11 cellular contexts compared by ENCODE assay signal in genomic region chr1:234958066-234958701, GRCh38.
DNase-seq lines count a peak whose midpoint lies in the region; ATAC-seq and TF ChIP-seq lines count a peak whose summit lies in the region.
"Had no signal": no experiment of that assay in that cellular context is flagged by ENCODE, and none has a peak within 500 bp of the region (broad histone marks: within the 10 kb centered on the region; RNA-seq: fewer than 3 reads in every experiment).

No MANE protein-coding gene starts in this region.

- no peak for TF ChIP-seq CTCF in SK-N-SH (IDR thresholded peaks at IDR 0.05)
- TF ChIP-seq CTCF in Peyer's patch (IDR thresholded peaks at IDR 0.05): no peak
- TF ChIP-seq CTCF in natural killer cell (IDR thresholded peaks at IDR 0.05): no peak

- ATAC-seq in SK-N-SH treated with all-trans-retinoic acid at 6 μM for 48 hours (no peak), natural killer cell (no peak)

- no peak overlapping the region for H3K9ac ChIP-seq in SK-N-SH
- H3K9ac ChIP-seq: KMS-11 had no signal

- no peak overlapping the region for H2AFZ ChIP-seq in SK-N-SH (ENCODE audit: low read depth)

- peaks cover 48 to 62% of the 10 kb centered on the region in 2 donors for H3K4me1 Mint-ChIP-seq in natural killer cell

- H3K9me3 ChIP-seq in SK-N-SH (no peaks in the 10 kb centered on the region), Peyer's patch (no peaks in the 10 kb centered on the region)
- H3K9me3 ChIP-seq: suprapubic skin had no signal

- H3K27ac Mint-ChIP-seq in natural killer cell: no peak overlapping the region
- H3K27ac Mint-ChIP-seq: activated naive CD4-positive, alpha-beta T cell treated with anti-CD3 and anti-CD28 coated beads for 36 hours had no signal

- POLR2A ChIA-PET in SK-N-SH (lab: Yijun Ruan, JAX): no interaction called here

- no peak for TF ChIP-seq POLR2A in Peyer's patch (IDR thresholded peaks at IDR 0.05)

- H3K4me3 Mint-ChIP-seq in natural killer cell: no peak overlapping the region
- H3K4me3 Mint-ChIP-seq: activated naive CD4-positive, alpha-beta T cell treated with anti-CD3 and anti-CD28 coated beads for 36 hours had no signal

- DNase-seq in SK-N-SH (no peak), Peyer's patch (peak; percentile 8 to 61 (median 46)), iPS-NIHi11 (ENCODE audit: low spot score) (peak; percentile 21), hepatic stellate cell (ENCODE audit: low spot score) (no peak), posterior cingulate gyrus (no peak), natural killer cell (no peak)
- DNase-seq: activated naive CD4-positive, alpha-beta T cell treated with anti-CD3 and anti-CD28 coated beads for 36 hours had no signal

- peak overlapping the region; percentile 46 to 76 for H3K27ac ChIP-seq in SK-N-SH (ENCODE audit: low read depth in 2 of 2, low read length in 1 of 2)
- peak overlapping the region; percentile 8 to 97 (median 74) for H3K27ac ChIP-seq in Peyer's patch
- H3K27ac ChIP-seq in skin epidermis: peak overlapping the region in 16 of 21 experiments; percentile 3 to 92 (median 42)
- H3K27ac ChIP-seq: KMS-11 had no signal

- CTCF ChIA-PET in SK-N-SH (lab: Yijun Ruan, JAX): interaction anchor here (1.2 to 1.5 kb wide), 2 partner anchors 9 to 126 kb away, joined by 5 read pairs; no protein-coding TSS in a partner anchor

- H3K36me3 ChIP-seq in SK-N-SH (replicated peaks in 1 of 2; ENCODE audit: control insufficient read depth in 1 of 2, insufficient read depth in 2 of 2, low read length in 1 of 2) (no peaks in the 10 kb centered on the region), Peyer's patch (no peaks in the 10 kb centered on the region)
- H3K36me3 ChIP-seq: suprapubic skin had no signal

- H3K9me2 ChIP-seq in SK-N-SH: no peaks in the 10 kb centered on the region

- 92% methylated on average over 11 of the region's 13 CpGs for WGBS in SK-N-SH (ENCODE audit: low lambda C conversion rate)

- no peak overlapping the region for H3K4me2 ChIP-seq in SK-N-SH
- H3K4me2 ChIP-seq: KMS-11 had no signal

- no peak for TF ChIP-seq EP300 in SK-N-SH (IDR thresholded peaks at IDR 0.05; ENCODE audit: borderline replicate concordance in 1 of 2, low read depth in 1 of 2, low read length in 1 of 2)

- H3K4me3 ChIP-seq in SK-N-SH (ENCODE audit: low read depth in 2 of 2, low read length in 1 of 2) (no peak overlapping the region), Peyer's patch (no peak overlapping the region), skin epidermis (no peak overlapping the region)
- H3K4me3 ChIP-seq: suprapubic skin had no signal

- H3K4me1 ChIP-seq in SK-N-SH (ENCODE audit: control insufficient read depth in 1 of 2, insufficient read depth in 2 of 2, low read depth in 1 of 2, low read length in 1 of 2) (peaks cover 49 to 50% of the 10 kb centered on the region in 2 experiments), Peyer's patch (peaks cover 18 to 97% (median 48%) of the 10 kb centered on the region in 4 donors)

- H3K27me3 Mint-ChIP-seq in natural killer cell (ENCODE audit: low read depth in 2 of 2): no peaks in the 10 kb centered on the region

- peaks cover 36% of the 10 kb centered on the region for H3F3A ChIP-seq in SK-N-SH (replicated peaks; ENCODE audit: insufficient read depth)

- H3K27me3 ChIP-seq in SK-N-SH (ENCODE audit: insufficient read depth): no peaks in the 10 kb centered on the region
- no peaks in the 10 kb centered on the region for H3K27me3 ChIP-seq in Peyer's patch
- H3K27me3 ChIP-seq: suprapubic skin had no signal

- no peak for TF ChIP-seq RAD21 in SK-N-SH (IDR thresholded peaks at IDR 0.05; ENCODE audit: low read length)

- no peaks in the 10 kb centered on the region for H4K20me1 ChIP-seq in SK-N-SH (ENCODE audit: insufficient read depth)

- no peaks in the 10 kb centered on the region for H3K36me3 Mint-ChIP-seq in natural killer cell

- no peaks in the 10 kb centered on the region for H3K79me2 ChIP-seq in SK-N-SH (ENCODE audit: insufficient read depth)

- intact Hi-C loops in posterior cingulate gyrus (cut with DNase I): no loop called here
- intact Hi-C loops in natural killer cell (cut with micrococcal nuclease): no loop called here

- no peaks in the 10 kb centered on the region for H3K9me3 Mint-ChIP-seq in natural killer cell
- H3K9me3 Mint-ChIP-seq: activated naive CD4-positive, alpha-beta T cell treated with anti-CD3 and anti-CD28 coated beads for 36 hours had no signal

TF ChIP-seq in SK-N-SH, 30 proteins besides CTCF, POLR2A, EP300 and RAD21 (continues in another document):
- TF ChIP-seq FOXJ3 (CRISPR knock-in tag; IDR thresholded peaks at IDR 0.05): no peak
- no peak for TF ChIP-seq USF1 (IDR thresholded peaks at IDR 0.05; ENCODE audit: borderline replicate concordance, low read depth)
- no peak for TF ChIP-seq SIN3A (IDR thresholded peaks at IDR 0.05; ENCODE audit: borderline replicate concordance, low read depth, low read length)
- TF ChIP-seq NRF1 (IDR thresholded peaks at IDR 0.05; ENCODE audit: low read depth, low read length): no peak
- no peak for TF ChIP-seq REST (IDR thresholded peaks at IDR 0.05; ENCODE audit: low read depth, low read length)
- no peak for TF ChIP-seq TAF1 (IDR thresholded peaks at IDR 0.05; ENCODE audit: borderline replicate concordance, low read depth, low read length)

TF ChIP-seq in SK-N-SH treated with all-trans-retinoic acid at 6 μM for 48 hours, 23 proteins besides CTCF, POLR2A, EP300 and RAD21:
- TF ChIP-seq ARNTL (CRISPR knock-in tag; IDR thresholded peaks at IDR 0.05; ENCODE audit: borderline replicate concordance, low read depth): no peak
- no peak for TF ChIP-seq TSHZ2 (CRISPR knock-in tag; IDR thresholded peaks at IDR 0.05)
- no peak for TF ChIP-seq GLIS3 (CRISPR knock-in tag; IDR thresholded peaks at IDR 0.05)
- no peak for TF ChIP-seq TOX (CRISPR knock-in tag; IDR thresholded peaks at IDR 0.05; ENCODE audit: borderline replicate concordance)
- TF ChIP-seq ZFP3 (CRISPR knock-in tag; IDR thresholded peaks at IDR 0.05): no peak
- TF ChIP-seq ZNF565 (CRISPR knock-in tag; conservative IDR thresholded peaks at IDR 0.05; ENCODE audit: low read depth): no peak
- no peak for TF ChIP-seq ZFP30 (CRISPR knock-in tag; IDR thresholded peaks at IDR 0.05)
- TF ChIP-seq SNAI2 (CRISPR knock-in tag; IDR thresholded peaks at IDR 0.05): no peak
- no peak for TF ChIP-seq ISL1 (CRISPR knock-in tag; IDR thresholded peaks at IDR 0.05)
- TF ChIP-seq OSR1 (CRISPR knock-in tag; IDR thresholded peaks at IDR 0.05): no peak
- TF ChIP-seq CSRNP3 (CRISPR knock-in tag; IDR thresholded peaks at IDR 0.05): no peak
- no peak for TF ChIP-seq ESRRG (CRISPR knock-in tag; IDR thresholded peaks at IDR 0.05)
- no peak for TF ChIP-seq PPARA (CRISPR knock-in tag; IDR thresholded peaks at IDR 0.05; ENCODE audit: borderline replicate concordance)
- TF ChIP-seq ZNF70 (CRISPR knock-in tag; IDR thresholded peaks at IDR 0.05): no peak

Comparison
In these comparisons a context has a peak if more than half of its experiments do, and no peak if none do; other contexts are left out.
1. DNase-seq: peak in Peyer's patch (3 of 3) and iPS-NIHi11 (single experiment); none in SK-N-SH (single experiment), hepatic stellate cell (single experiment), posterior cingulate gyrus (0 of 10) and natural killer cell (single experiment).
2. Peak in every context shown above with its lines, with median percentiles within 50 percentile points of each other: H3K27ac ChIP-seq.